ENCODE assay signal across 20 cellular contexts in the genomic region with DNA sequence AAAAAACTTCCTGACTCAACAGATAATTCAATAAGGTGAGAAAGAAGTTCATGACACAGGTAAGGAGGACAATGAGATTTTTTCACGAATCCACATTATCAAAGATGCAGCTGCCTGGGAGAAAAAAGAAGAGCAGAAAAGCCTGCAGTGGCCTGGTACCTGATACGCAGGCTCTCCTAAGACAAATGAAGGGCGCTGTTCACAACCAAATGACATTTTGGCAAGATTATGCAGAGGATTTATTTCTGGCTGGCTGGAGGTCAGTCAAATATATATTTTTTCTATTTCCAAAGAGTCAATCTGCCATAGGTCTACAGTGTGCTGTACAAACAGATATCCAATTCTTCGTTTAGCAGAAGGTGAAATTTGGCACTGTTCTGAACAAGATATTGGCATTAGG.
DNase-seq lines count a peak whose midpoint lies in the region; ATAC-seq, FAIRE-seq and TF ChIP-seq lines count a peak whose summit lies in the region.
"Had no signal": no experiment of that assay in that cellular context is flagged by ENCODE, and none has a peak within 500 bp of the region (broad histone marks: within the 10 kb centered on the region; RNA-seq: fewer than 3 reads in every experiment).

No MANE protein-coding gene starts in this region.

- H3K36me3 ChIP-seq in BLaER1 (peaks cover 75% of the 10 kb centered on the region), K562 (ENCODE audit: control insufficient read depth, insufficient read depth, low read length) (no peaks in the 10 kb centered on the region)

- H3K4me2 ChIP-seq in BLaER1 (0 out of 2 replicates have a peak overlapping the region, but pooled peaks have one; percentile 6), K562 (ENCODE audit: insufficient read depth, low read length) (no peak overlapping the region)
- H3K4me2 ChIP-seq: A549, GM23338 had no signal

- peak; percentile 19 for DNase-seq in NCI-H2171 treated with DMSO at 0.1 percent for 48 hours (lab: John Stamatoyannopoulos, UW)
- no peak for DNase-seq in NCI-H2171 (lab: John Stamatoyannopoulos, UW)
- DNase-seq in K562 (ENCODE audit: extremely low read depth in 1 of 4, low spot score in 3 of 4) = no peak
- DNase-seq in stimulated activated naive B cell treated with anti-CD40 and anti-IgM and Interleukin-4, amounts not matched to agents 10 μg/mL and 1 μg/mL and 100 μg/mL, for 72 hours = no peak
- DNase-seq in NCI-H774 (lab: John Stamatoyannopoulos, UW) = no peak
- no peak for DNase-seq in activated naive CD4-positive, alpha-beta T cell treated with anti-CD3 and anti-CD28 coated beads for 36 hours
- DNase-seq: AML-193; CD4-positive, alpha-beta memory T cell; DMS153; DMS79; GF-D8; HCEC 1CT; IMR-90 had no signal

- no peak for FAIRE-seq in K562 (lab: Jason Lieb, UNC)
- FAIRE-seq: A549, H54 had no signal

- peaks cover 10 to 14% of the 10 kb centered on the region in 2 donors for H3K36me3 Mint-ChIP-seq in stimulated activated naive B cell treated with anti-CD40 and anti-IgM and Interleukin-4, amounts not matched to agents 10 μg/mL and 1 μg/mL and 100 μg/mL, for 72 hours
- peaks cover 7% of the 10 kb centered on the region for H3K36me3 Mint-ChIP-seq in activated naive CD4-positive, alpha-beta T cell treated with anti-CD3 and anti-CD28 coated beads for 36 hours (ENCODE audit: low read depth)

- intact Hi-C loops in K562 (cut with micrococcal nuclease) = no loop called here
- intact Hi-C loops in activated naive CD4-positive, alpha-beta T cell treated with anti-CD3 and anti-CD28 coated beads for 36 hours (cut with micrococcal nuclease) = no loop called here

- H3K4me3 ChIP-seq in BLaER1 (no peak overlapping the region), K562 (no peak overlapping the region)
- H3K4me3 ChIP-seq: A549, GM23338 had no signal

- H3K9me1 ChIP-seq in K562 (ENCODE audit: control insufficient read depth, insufficient read depth, low read length) = no peaks in the 10 kb centered on the region

- H3K9me3 ChIP-seq in BLaER1 (no peaks in the 10 kb centered on the region), K562 (replicated peaks; ENCODE audit: control insufficient read depth, insufficient read depth, low read depth, low read length) (no peaks in the 10 kb centered on the region)
- H3K9me3 ChIP-seq: A549 had no signal

- H3K4me3 Mint-ChIP-seq in stimulated activated naive B cell treated with anti-CD40 and anti-IgM and Interleukin-4, amounts not matched to agents 10 μg/mL and 1 μg/mL and 100 μg/mL, for 72 hours = no peak overlapping the region
- H3K4me3 Mint-ChIP-seq in activated naive CD4-positive, alpha-beta T cell treated with anti-CD3 and anti-CD28 coated beads for 36 hours = no peak overlapping the region
- H3K4me3 Mint-ChIP-seq: CD14-positive monocyte, GM23338 had no signal

- 0% methylated on average over 4 of the region's 4 CpGs for WGBS in K562 (ENCODE audit: insufficient coverage, low coverage, missing lambda C conversion rate)

- H3K9ac ChIP-seq in BLaER1 (no peak overlapping the region), K562 (ENCODE audit: insufficient read depth in 1 of 2, low read depth in 2 of 2, low read length in 2 of 2) (no peak overlapping the region)

- POLR2A ChIA-PET in K562 (lab: Yijun Ruan, JAX) = no interaction called here

- peaks cover 6 to 7% of the 10 kb centered on the region in 2 donors for H3K4me1 Mint-ChIP-seq in stimulated activated naive B cell treated with anti-CD40 and anti-IgM and Interleukin-4, amounts not matched to agents 10 μg/mL and 1 μg/mL and 100 μg/mL, for 72 hours
- no peaks in the 10 kb centered on the region for H3K4me1 Mint-ChIP-seq in activated naive CD4-positive, alpha-beta T cell treated with anti-CD3 and anti-CD28 coated beads for 36 hours (ENCODE audit: low read depth)

- peak overlapping the region; percentile 9 for H3K27ac Mint-ChIP-seq in stimulated activated naive B cell treated with anti-CD40 and anti-IgM and Interleukin-4, amounts not matched to agents 10 μg/mL and 1 μg/mL and 100 μg/mL, for 72 hours
- H3K27ac Mint-ChIP-seq in activated naive CD4-positive, alpha-beta T cell treated with anti-CD3 and anti-CD28 coated beads for 36 hours = no peak overlapping the region
- H3K27ac Mint-ChIP-seq: CD4-positive, alpha-beta memory T cell; GM23338 had no signal

- H4K20me1 ChIP-seq in BLaER1 (peaks cover 8% of the 10 kb centered on the region; the same call in 1 of the 2 replicates), K562 (replicated peaks; ENCODE audit: control insufficient read depth, insufficient read depth, low read length) (no peaks in the 10 kb centered on the region)

- no peaks in the 10 kb centered on the region for H3K79me2 ChIP-seq in K562 (ENCODE audit: control insufficient read depth, insufficient read depth, low read length)

- ATAC-seq in K562 = no peak
- ATAC-seq in stimulated activated naive B cell treated with anti-CD40 and anti-IgM and Interleukin-4, amounts not matched to agents 10 μg/mL and 1 μg/mL and 100 μg/mL, for 72 hours (replicated peaks) = no peak
- ATAC-seq: A549, GM23338 had no signal

- H2AFZ ChIP-seq in K562 (ENCODE audit: low read depth, low read length) = no peak overlapping the region
- H2AFZ ChIP-seq: GM23338 had no signal

- no peaks in the 10 kb centered on the region for H3K27me3 Mint-ChIP-seq in stimulated activated naive B cell treated with anti-CD40 and anti-IgM and Interleukin-4, amounts not matched to agents 10 μg/mL and 1 μg/mL and 100 μg/mL, for 72 hours
- no peaks in the 10 kb centered on the region for H3K27me3 Mint-ChIP-seq in activated naive CD4-positive, alpha-beta T cell treated with anti-CD3 and anti-CD28 coated beads for 36 hours (ENCODE audit: low read depth)
- H3K27me3 Mint-ChIP-seq: CD4-positive, alpha-beta memory T cell had no signal

- no peak for TF ChIP-seq EP300 in K562 (IDR thresholded peaks at IDR 0.05; ENCODE audit: low read length)

- BruUV-seq in K562 (replicated peaks; lab: Mats Ljungman, UMichigan) = no TSS peak

- TF ChIP-seq RAD21 in K562 (CRISPR knock-in tag; conservative IDR thresholded peaks at IDR 0.05 in 1 of 2, IDR thresholded peaks at IDR 0.05 in 1 of 2) = no peak

- TF ChIP-seq POLR2A in K562 (conservative IDR thresholded peaks at IDR 0.05) = no peak

- H3K9me3 Mint-ChIP-seq in stimulated activated naive B cell treated with anti-CD40 and anti-IgM and Interleukin-4, amounts not matched to agents 10 μg/mL and 1 μg/mL and 100 μg/mL, for 72 hours = no peaks in the 10 kb centered on the region
- no peaks in the 10 kb centered on the region for H3K9me3 Mint-ChIP-seq in activated naive CD4-positive, alpha-beta T cell treated with anti-CD3 and anti-CD28 coated beads for 36 hours
- H3K9me3 Mint-ChIP-seq: CD14-positive monocyte; CD4-positive, alpha-beta memory T cell; GM23338 had no signal

- H3K27ac ChIP-seq in BLaER1 (no peak overlapping the region), K562 (ENCODE audit: extremely low read depth, low read depth, low read length) (no peak overlapping the region)
- H3K27ac ChIP-seq: 22Rv1, A549, HL-60 had no signal

- H3K4me1 ChIP-seq in BLaER1 (peaks cover 8% of the 10 kb centered on the region; the same call in 1 of the 2 replicates), K562 (replicated peaks in 1 of 2; ENCODE audit: control insufficient read depth in 2 of 2, insufficient read depth in 2 of 2, low read length in 2 of 2) (no peaks in the 10 kb centered on the region)
- H3K4me1 ChIP-seq: A549 had no signal

- CTCF ChIA-PET in K562 (lab: Yijun Ruan, JAX; ENCODE audit: low intra/inter-chr PET ratio) = interaction anchor here (0.6 kb wide), 1 partner anchor 584 kb away, joined by 4 read pairs; no protein-coding TSS in a partner anchor
- CTCF ChIA-PET in activated naive CD4-positive, alpha-beta T cell treated with anti-CD3 and anti-CD28 coated beads for 36 hours (lab: Charles Lee) = no interaction called here

- no peak for TF ChIP-seq CTCF in K562 (IDR thresholded peaks at IDR 0.05 in 2 of 3, conservative IDR thresholded peaks at IDR 0.05 in 1 of 3; ENCODE audit: insufficient read depth in 2 of 3, low read depth in 1 of 3, low read length in 3 of 3)

- H3K27me3 ChIP-seq in BLaER1 = no peaks in the 10 kb centered on the region
- peaks cover 0 to 6% of the 10 kb centered on the region in 2 experiments; a peak in 3 of 5 replicates for H3K27me3 ChIP-seq in K562 (ENCODE audit: control insufficient read depth in 2 of 2, insufficient read depth in 2 of 2, low read length in 2 of 2)

- in situ Hi-C loops in K562 (cut with MboI) = no loop called here

TF ChIP-seq in K562, 482 proteins besides CTCF, POLR2A, EP300 and RAD21:
- TF ChIP-seq ZNF316 (IDR thresholded peaks at IDR 0.05) = peak; percentile 49; the same call in 1 of the 2 replicates
- TF ChIP-seq ZNF431 (CRISPR knock-in tag; IDR thresholded peaks at IDR 0.05) = no peak
